ENCODE assay signal across 1 cellular context in genomic region chr3:32817561-32818430, GRCh38.
A peak's percentile ranks its signal among the peaks of the same experiment; 100 is the strongest.
TF ChIP-seq lines count a peak whose summit lies in the region.

Gene TRIM71, plus strand, starts transcription at chr3:32817997. Its CDS starts 84 bp downstream, at chr3:32818081.

TF ChIP-seq in HepG2, 621 proteins besides CTCF, POLR2A, EP300 and RAD21 (continued from another document and continues in another):
- no peak for TF ChIP-seq LRRFIP1 (CRISPR knock-in tag; conservative IDR thresholded peaks at IDR 0.05)
- 0 out of 2 replicates have a peak, but pooled peaks have one; percentile 0 for TF ChIP-seq ZNF687 (CRISPR knock-in tag; IDR thresholded peaks at IDR 0.05)
- TF ChIP-seq ZFAT (CRISPR knock-in tag; conservative IDR thresholded peaks at IDR 0.05): no peak
- 0 out of 2 replicates have a peak, but pooled peaks have one; percentile 4 for TF ChIP-seq ZNF232 (CRISPR knock-in tag; IDR thresholded peaks at IDR 0.05; ENCODE audit: borderline replicate concordance)
- TF ChIP-seq SALL1 (CRISPR knock-in tag; IDR thresholded peaks at IDR 0.05): peak; percentile 16; the same call in 1 of the 2 replicates
- no peak for TF ChIP-seq MAFG (CRISPR knock-in tag; IDR thresholded peaks at IDR 0.05)
- peak; percentile 35; the same call in 1 of the 2 replicates for TF ChIP-seq KAT7 (CRISPR knock-in tag; IDR thresholded peaks at IDR 0.05; ENCODE audit: borderline replicate concordance)
- TF ChIP-seq ZBTB14 (CRISPR knock-in tag; IDR thresholded peaks at IDR 0.05): no peak
- no peak for TF ChIP-seq GLMP (CRISPR knock-in tag; IDR thresholded peaks at IDR 0.05; ENCODE audit: borderline replicate concordance)
- 0 out of 2 replicates have a peak, but pooled peaks have one; percentile 26 for TF ChIP-seq ZNF558 (CRISPR knock-in tag; IDR thresholded peaks at IDR 0.05; ENCODE audit: borderline replicate concordance)
- no peak for TF ChIP-seq NAIF1 (CRISPR knock-in tag; IDR thresholded peaks at IDR 0.05; ENCODE audit: borderline replicate concordance)
- 0 out of 2 replicates have a peak, but pooled peaks have one; percentile 23 for TF ChIP-seq ZZZ3 (CRISPR knock-in tag; IDR thresholded peaks at IDR 0.05; ENCODE audit: borderline replicate concordance)
- TF ChIP-seq ZNF343 (CRISPR knock-in tag; IDR thresholded peaks at IDR 0.05): no peak
- TF ChIP-seq RERE (CRISPR knock-in tag; IDR thresholded peaks at IDR 0.05; ENCODE audit: low read depth): no peak
- 0 out of 2 replicates have a peak, but pooled peaks have one; percentile 40 for TF ChIP-seq TMF1 (CRISPR knock-in tag; IDR thresholded peaks at IDR 0.05; ENCODE audit: low read depth)
- TF ChIP-seq AGO2 (optimal IDR thresholded peaks at IDR 0.05; ENCODE audit: low read depth, low read length): peak; percentile 26
- no peak for TF ChIP-seq ZNF879 (CRISPR knock-in tag; IDR thresholded peaks at IDR 0.05)
- TF ChIP-seq RBFOX2 (IDR thresholded peaks at IDR 0.05; ENCODE audit: low read depth, low read length): peak; percentile 75
- TF ChIP-seq KDM5B (CRISPR knock-in tag; IDR thresholded peaks at IDR 0.05; ENCODE audit: borderline replicate concordance): no peak
- TF ChIP-seq SPEN (CRISPR knock-in tag; IDR thresholded peaks at IDR 0.05; ENCODE audit: low read depth): 0 out of 2 replicates have a peak, but pooled peaks have one; percentile 13
- TF ChIP-seq ZC3H13 (CRISPR knock-in tag; IDR thresholded peaks at IDR 0.05): peak; percentile 95
- TF ChIP-seq BRCA1 (CRISPR knock-in tag; IDR thresholded peaks at IDR 0.05): no peak
- TF ChIP-seq ZNF205 (CRISPR knock-in tag; IDR thresholded peaks at IDR 0.05): no peak
- no peak for TF ChIP-seq FOXK2 (IDR thresholded peaks at IDR 0.05)
- no peak for TF ChIP-seq MAZ (IDR thresholded peaks at IDR 0.05; ENCODE audit: borderline replicate concordance, low read depth, low read length)
- TF ChIP-seq MAZ (CRISPR knock-in tag; IDR thresholded peaks at IDR 0.05; ENCODE audit: low read depth): peak; percentile 35; the same call in 1 of the 2 replicates
- TF ChIP-seq ZNF362 (CRISPR knock-in tag; IDR thresholded peaks at IDR 0.05; ENCODE audit: borderline replicate concordance): peak; percentile 22; the same call in 1 of the 2 replicates
- TF ChIP-seq ZBTB38 (CRISPR knock-in tag; IDR thresholded peaks at IDR 0.05): no peak
- TF ChIP-seq ZNF234 (CRISPR knock-in tag; conservative IDR thresholded peaks at IDR 0.05): no peak
- no peak for TF ChIP-seq MYC (CRISPR knock-in tag; IDR thresholded peaks at IDR 0.05; ENCODE audit: borderline replicate concordance)
- 0 out of 2 replicates have a peak, but pooled peaks have one; percentile 30 for TF ChIP-seq HES4 (CRISPR knock-in tag; IDR thresholded peaks at IDR 0.05; ENCODE audit: borderline replicate concordance)
- TF ChIP-seq GRHL1 (CRISPR knock-in tag; conservative IDR thresholded peaks at IDR 0.05): no peak
- no peak for TF ChIP-seq ZNF251 (CRISPR knock-in tag; IDR thresholded peaks at IDR 0.05)
- no peak for TF ChIP-seq RBAK (CRISPR knock-in tag; IDR thresholded peaks at IDR 0.05)
- no peak; the same call in 1 of the 2 replicates for TF ChIP-seq HOXA5 (CRISPR knock-in tag; IDR thresholded peaks at IDR 0.05)
- TF ChIP-seq PHB2 (IDR thresholded peaks at IDR 0.05; ENCODE audit: partially characterized antibody): no peak
- TF ChIP-seq ZNF75D (CRISPR knock-in tag; IDR thresholded peaks at IDR 0.05; ENCODE audit: borderline replicate concordance): no peak
- no peak for TF ChIP-seq ZNF556 (CRISPR knock-in tag; IDR thresholded peaks at IDR 0.05; ENCODE audit: borderline replicate concordance)
- TF ChIP-seq ZBTB10 (CRISPR knock-in tag; IDR thresholded peaks at IDR 0.05; ENCODE audit: borderline replicate concordance): no peak
- no peak for TF ChIP-seq HOXD1 (CRISPR knock-in tag; IDR thresholded peaks at IDR 0.05)
